16 cellular contexts compared by ENCODE assay signal in the genomic region with DNA sequence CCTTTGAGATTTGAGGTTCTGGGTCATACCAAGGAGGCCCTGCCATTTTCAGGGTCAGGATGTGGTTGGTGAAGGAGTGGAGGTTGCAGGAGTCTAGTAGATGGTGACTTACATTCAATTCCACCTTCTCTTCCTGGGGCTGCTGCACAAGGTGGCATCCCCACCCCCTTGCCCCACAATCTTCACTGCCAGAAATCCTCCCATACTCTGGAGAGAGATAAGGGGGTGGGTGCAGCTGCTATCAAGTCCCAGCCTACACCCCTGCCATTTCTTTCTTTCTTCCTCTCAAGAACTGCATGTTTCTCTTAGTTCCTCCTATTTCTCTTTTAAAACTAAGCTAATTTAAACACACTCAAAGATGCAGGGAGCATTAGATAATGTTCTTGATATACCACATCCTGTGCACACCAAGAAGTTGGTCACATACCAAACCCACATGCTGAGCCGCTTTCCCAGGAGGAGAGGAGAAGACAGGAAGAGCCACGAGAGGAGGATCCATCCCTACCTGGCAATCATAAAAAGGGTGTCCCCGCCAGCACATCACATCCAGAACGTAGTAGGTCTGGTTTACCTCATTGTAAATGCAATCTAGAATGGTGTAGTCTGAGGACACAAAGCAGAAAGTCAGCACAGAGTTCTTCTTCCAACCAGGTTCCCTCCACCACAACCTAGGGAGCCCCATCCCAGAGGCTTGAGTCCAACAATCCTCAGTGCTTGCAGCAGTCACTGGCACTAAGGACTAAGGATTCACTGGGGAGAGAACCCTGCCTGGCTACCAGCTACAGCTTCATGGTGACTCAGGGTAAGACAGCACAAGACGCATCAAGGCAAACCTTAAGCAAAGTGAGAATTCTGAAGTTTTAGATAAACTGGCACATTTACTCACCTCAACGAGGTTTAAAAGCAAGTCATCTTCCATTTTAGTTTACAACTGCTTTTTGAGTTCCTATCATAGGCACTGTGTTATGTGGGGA. TPM values are rescaled to one million over a fixed set of nuclear protein-coding genes. Genes with fewer than 3 reads are reported as not detected.
DNase-seq lines count a peak whose midpoint lies in the region; ATAC-seq, FAIRE-seq and TF ChIP-seq lines count a peak whose summit lies in the region.
"Had no signal": no experiment of that assay in that cellular context is flagged by ENCODE, and none has a peak within 500 bp of the region (broad histone marks: within the 10 kb centered on the region; RNA-seq: fewer than 3 reads in every experiment).

No MANE protein-coding gene starts in this region.

- ATAC-seq in activated CD8-positive, alpha-beta memory T cell treated with anti-CD3 and anti-CD28 coated beads, Interleukin-2, amount 10 ng/mL, durations not matched to agents 7 days and 5 days = peak; percentile 81
- ATAC-seq in pancreas = no peak
- ATAC-seq: gastroesophageal sphincter had no signal

- H3K9me3 ChIP-seq in thymus (ENCODE audit: control insufficient read depth) (no peaks in the 10 kb centered on the region), pancreas (no peaks in the 10 kb centered on the region)
- H3K9me3 ChIP-seq: gastroesophageal sphincter, SK-N-SH had no signal

- H3K27me3 Mint-ChIP-seq in activated CD8-positive, alpha-beta memory T cell treated with anti-CD3 and anti-CD28 coated beads, Interleukin-2, amount 10 ng/mL, durations not matched to agents 7 days and 5 days = no peaks in the 10 kb centered on the region
- no peaks in the 10 kb centered on the region for H3K27me3 Mint-ChIP-seq in chondrocyte (ENCODE audit: low read depth)
- H3K27me3 Mint-ChIP-seq: type B pancreatic cell had no signal

- no peak for FAIRE-seq in pancreas (lab: Jason Lieb, UNC)
- FAIRE-seq: H54 had no signal

- TF ChIP-seq CTCF in chondrocyte (IDR thresholded peaks at IDR 0.05) (no peak), pancreas (IDR thresholded peaks at IDR 0.05) (no peak)

- peaks cover 49% of the 10 kb centered on the region for H3K36me3 Mint-ChIP-seq in activated CD8-positive, alpha-beta memory T cell treated with anti-CD3 and anti-CD28 coated beads, Interleukin-2, amount 10 ng/mL, durations not matched to agents 7 days and 5 days
- peaks cover 42% of the 10 kb centered on the region for H3K36me3 Mint-ChIP-seq in chondrocyte (ENCODE audit: low read depth)

- peak overlapping the region; percentile 76 for H3K27ac ChIP-seq in thymus (ENCODE audit: low read depth)
- no peak overlapping the region for H3K27ac ChIP-seq in pancreas
- H3K27ac ChIP-seq: coronary artery, gastroesophageal sphincter had no signal

- intact Hi-C loops in pancreas (cut with DNase I) = no loop called here

- H3K9me3 Mint-ChIP-seq in activated CD8-positive, alpha-beta memory T cell treated with anti-CD3 and anti-CD28 coated beads, Interleukin-2, amount 10 ng/mL, durations not matched to agents 7 days and 5 days (ENCODE audit: low read depth) = no peaks in the 10 kb centered on the region
- H3K9me3 Mint-ChIP-seq in chondrocyte (ENCODE audit: low read depth) = no peaks in the 10 kb centered on the region
- H3K9me3 Mint-ChIP-seq: type B pancreatic cell had no signal

- peak overlapping the region; percentile 58 for H3K4me3 Mint-ChIP-seq in activated CD8-positive, alpha-beta memory T cell treated with anti-CD3 and anti-CD28 coated beads, Interleukin-2, amount 10 ng/mL, durations not matched to agents 7 days and 5 days
- H3K4me3 Mint-ChIP-seq in chondrocyte (ENCODE audit: unreplicated experiment) = no peak overlapping the region
- H3K4me3 Mint-ChIP-seq: type B pancreatic cell had no signal

- H3K27me3 ChIP-seq in thymus (ENCODE audit: control insufficient read depth, insufficient read depth) (no peaks in the 10 kb centered on the region), pancreas (no peaks in the 10 kb centered on the region)
- H3K27me3 ChIP-seq: gastroesophageal sphincter had no signal

- H3K36me3 ChIP-seq in thymus (ENCODE audit: control insufficient read depth, insufficient read depth) (peaks cover 39% of the 10 kb centered on the region), pancreas (peaks cover 0 to 19% (median 10%) of the 10 kb centered on the region in 3 donors)

- H3K27ac Mint-ChIP-seq in activated CD8-positive, alpha-beta memory T cell treated with anti-CD3 and anti-CD28 coated beads, Interleukin-2, amount 10 ng/mL, durations not matched to agents 7 days and 5 days = peak overlapping the region; percentile 96
- H3K27ac Mint-ChIP-seq in chondrocyte (ENCODE audit: unreplicated experiment) = peak overlapping the region; percentile 53
- H3K27ac Mint-ChIP-seq: type B pancreatic cell had no signal

- peak; percentile 81 for DNase-seq in activated CD8-positive, alpha-beta memory T cell treated with anti-CD3 and anti-CD28 coated beads, Interleukin-2, amount 10 ng/mL, durations not matched to agents 7 days and 5 days
- DNase-seq in activated CD8-positive, alpha-beta memory T cell treated with anti-CD3 and anti-CD28 coated beads, Interleukin-2, amount 50 U/mL, for 4 hours = no peak
- DNase-seq in UCSD-AML1 (lab: John Stamatoyannopoulos, UW; ENCODE audit: unreplicated experiment) = peak; percentile 56
- DNase-seq in chondrocyte (ENCODE audit: low spot score) = no peak
- DNase-seq in NCI-H82 treated with DMSO at 0.1 percent for 48 hours (lab: John Stamatoyannopoulos, UW; ENCODE audit: unreplicated experiment) = no peak
- no peak for DNase-seq in GM19240 (ENCODE audit: insufficient read length, low spot score)
- no peak for DNase-seq in pancreas
- DNase-seq: MM.1S, NCI-H526, retina, SK-N-SH had no signal

- H3K4me1 ChIP-seq in thymus (ENCODE audit: control insufficient read depth, insufficient read depth, low read length) (peaks cover 18% of the 10 kb centered on the region), pancreas (no peaks in the 10 kb centered on the region)
- H3K4me1 ChIP-seq: gastroesophageal sphincter had no signal

- CTCF ChIA-PET in activated CD8-positive, alpha-beta memory T cell treated with anti-CD3 and anti-CD28 coated beads, Interleukin-2, amount 10 ng/mL, durations not matched to agents 7 days and 5 days (lab: Charles Lee) = interaction anchor here (0.6 to 4.5 kb wide), 10 partner anchors 9 to 239 kb away, joined by 3 to 24 read pairs (median 5); partner anchors contain the start of genes PTPN9 and SNUPN

- 23% methylated on average over 6 of the region's 6 CpGs for WGBS in thymus
- WGBS in pancreas, 2 donors = 83 to 87% methylated on average over 6 of the region's 6 CpGs

- H3K4me1 Mint-ChIP-seq in activated CD8-positive, alpha-beta memory T cell treated with anti-CD3 and anti-CD28 coated beads, Interleukin-2, amount 10 ng/mL, durations not matched to agents 7 days and 5 days = peaks cover 40% of the 10 kb centered on the region
- peaks cover 11% of the 10 kb centered on the region for H3K4me1 Mint-ChIP-seq in chondrocyte (ENCODE audit: low read depth)

- H3K4me3 ChIP-seq in thymus (ENCODE audit: low read length) (no peak overlapping the region), pancreas (no peak overlapping the region)
- H3K4me3 ChIP-seq: coronary artery, gastroesophageal sphincter had no signal

RNA-seq across cellular contexts. Expression of gene SNUPN, which starts 18.5 kb away (rescaled TPM):
- 10 to 100 TPM; 25.8 to 27.3 TPM for total RNA-seq in activated CD8-positive, alpha-beta memory T cell treated with anti-CD3 and anti-CD28 coated beads, Interleukin-2, amount 10 ng/mL, durations not matched to agents 7 days and 5 days
- total RNA-seq in chondrocyte (18.6 to 22.7 TPM (median 21.7 TPM) in 3 replicates), pancreas (10 to 100 TPM in 1 of 6 donors, 1 to 10 TPM in 5; 5.1 to 11.3 (median 6.4) TPM)
- polyA plus RNA-seq in thymus (22.2 TPM), pancreas (10 to 100 TPM in 1 of 2 donors, 1 to 10 TPM in 1; 8.7 to 13.1 TPM)

RNA-seq across cellular contexts. Expression of gene PTPN9, which starts 27.9 kb away (rescaled TPM):
- 10 to 100 TPM; 34.0 to 41.9 TPM for total RNA-seq in activated CD8-positive, alpha-beta memory T cell treated with anti-CD3 and anti-CD28 coated beads, Interleukin-2, amount 10 ng/mL, durations not matched to agents 7 days and 5 days
- total RNA-seq in chondrocyte (33.2 to 36.8 TPM (median 33.6 TPM) in 3 replicates), pancreas (10 to 100 TPM in 2 of 6 donors, 1 to 10 TPM in 4; 5.8 to 16.8 (median 8.9) TPM)
- polyA plus RNA-seq in thymus (12.3 TPM), pancreas (1 to 10 TPM; 3.3 to 5.7 TPM)

RNA-seq across cellular contexts. Expression of gene IMP3, which starts 33.0 kb away (rescaled TPM):
- 100 to 1,000 TPM in 1 of 2 experiments, 10 to 100 TPM in 1; 84.0 to 109 TPM for total RNA-seq in activated CD8-positive, alpha-beta memory T cell treated with anti-CD3 and anti-CD28 coated beads, Interleukin-2, amount 10 ng/mL, durations not matched to agents 7 days and 5 days
- total RNA-seq in chondrocyte (28.7 to 30.0 TPM (median 29.0 TPM) in 3 replicates), pancreas (10 to 100 TPM; 18.7 to 34.8 (median 29.2) TPM)
- polyA plus RNA-seq in thymus (97.3 TPM), pancreas (10 to 100 TPM; 28.4 to 39.6 TPM)

RNA-seq across cellular contexts. Expression of gene SNX33, which starts 40.7 kb away (rescaled TPM):
- total RNA-seq in activated CD8-positive, alpha-beta memory T cell treated with anti-CD3 and anti-CD28 coated beads, Interleukin-2, amount 10 ng/mL, durations not matched to agents 7 days and 5 days = 1 to 10 TPM; 1.4 to 3.5 TPM
- total RNA-seq in chondrocyte (21.6 to 31.2 TPM (median 30.2 TPM) in 3 replicates), pancreas (10 to 100 TPM; 12.8 to 24.1 (median 14.6) TPM)
- polyA plus RNA-seq in thymus (11.3 TPM), pancreas (10 to 100 TPM in 1 of 2 donors, 1 to 10 TPM in 1; 9.8 to 13.2 TPM)

Comparison
In these comparisons a context has a peak if more than half of its experiments do, and no peak if none do; other contexts are left out.
1. DNase-seq: peak in activated CD8-positive, alpha-beta memory T cell treated with anti-CD3 and anti-CD28 coated beads, Interleukin-2, amount 10 ng/mL, durations not matched to agents 7 days and 5 days (single experiment) and UCSD-AML1 (single experiment); none in activated CD8-positive, alpha-beta memory T cell treated with anti-CD3 and anti-CD28 coated beads, Interleukin-2, amount 50 U/mL, for 4 hours (single experiment), chondrocyte (single experiment), NCI-H82 treated with DMSO at 0.1 percent for 48 hours (single experiment), GM19240 (single experiment) and pancreas (0 of 6).